In the genomic region with DNA sequence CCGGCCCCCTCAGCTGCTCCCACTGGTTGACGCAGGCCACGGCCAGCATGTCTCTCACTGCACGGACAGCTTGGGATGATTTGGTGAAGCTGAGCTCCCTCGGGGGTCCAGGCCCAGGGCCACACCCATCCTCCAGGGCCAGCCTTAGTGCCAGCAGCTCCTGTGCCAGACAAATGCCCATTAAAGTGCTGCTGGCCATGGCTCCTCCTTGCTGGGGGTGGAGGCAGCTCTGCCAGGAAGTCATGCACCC, we compare ENCODE assay signal across 1 cellular context.
TF ChIP-seq lines count a peak whose summit lies in the region.

No MANE protein-coding gene starts in this region.

TF ChIP-seq in HepG2, 621 proteins besides CTCF, POLR2A, EP300 and RAD21:
- TF ChIP-seq ZFX (CRISPR knock-in tag; IDR thresholded peaks at IDR 0.05; ENCODE audit: low read depth) (no peak), IRF2 (CRISPR knock-in tag; IDR thresholded peaks at IDR 0.05) (no peak), ZNF124 (CRISPR knock-in tag; IDR thresholded peaks at IDR 0.05) (peak; percentile 14; the same call in 1 of the 2 replicates), AGO1 (IDR thresholded peaks at IDR 0.05; ENCODE audit: low read depth, low read length, poor library complexity, severe bottlenecking) (peak; percentile 89), ARNT2 (CRISPR knock-in tag; IDR thresholded peaks at IDR 0.05; ENCODE audit: low read depth) (peak; percentile 12; the same call in 1 of the 2 replicates), HES4 (CRISPR knock-in tag; IDR thresholded peaks at IDR 0.05; ENCODE audit: borderline replicate concordance) (0 out of 2 replicates have a peak, but pooled peaks have one; percentile 18), HNRNPL (IDR thresholded peaks at IDR 0.05; ENCODE audit: low read depth, low read length) (peak; percentile 96), HOXD1 (CRISPR knock-in tag; IDR thresholded peaks at IDR 0.05) (peak; percentile 76; the same call in 1 of the 2 replicates), ZNF672 (CRISPR knock-in tag; IDR thresholded peaks at IDR 0.05) (0 out of 2 replicates have a peak, but pooled peaks have one; percentile 6), ARNTL (CRISPR knock-in tag; IDR thresholded peaks at IDR 0.05) (no peak), RBFOX2 (IDR thresholded peaks at IDR 0.05; ENCODE audit: low read depth, low read length) (peak; percentile 81), AHR (CRISPR knock-in tag; IDR thresholded peaks at IDR 0.05) (peak; percentile 53; the same call in 1 of the 2 replicates), EZH2 (conservative IDR thresholded peaks at IDR 0.05; ENCODE audit: low read depth, low read length) (no peak), NFYC (CRISPR knock-in tag; IDR thresholded peaks at IDR 0.05) (no peak), PAWR (CRISPR knock-in tag; IDR thresholded peaks at IDR 0.05; ENCODE audit: borderline replicate concordance) (0 out of 2 replicates have a peak, but pooled peaks have one; percentile 16), ZNF790 (CRISPR knock-in tag; IDR thresholded peaks at IDR 0.05; ENCODE audit: borderline replicate concordance) (0 out of 2 replicates have a peak, but pooled peaks have one; percentile 7), AGO2 (optimal IDR thresholded peaks at IDR 0.05; ENCODE audit: low read depth, low read length) (peak; percentile 96), STAT5B (CRISPR knock-in tag; IDR thresholded peaks at IDR 0.05) (peak; percentile 76; the same call in 1 of the 2 replicates), ZNF30 (CRISPR knock-in tag; IDR thresholded peaks at IDR 0.05) (no peak), ZNF367 (CRISPR knock-in tag; IDR thresholded peaks at IDR 0.05; ENCODE audit: borderline replicate concordance) (0 out of 2 replicates have a peak, but pooled peaks have one; percentile 62), FOSL2 (CRISPR knock-in tag; IDR thresholded peaks at IDR 0.05) (peak; percentile 6; the same call in 1 of the 2 replicates), GPN1 (CRISPR knock-in tag; IDR thresholded peaks at IDR 0.05; ENCODE audit: borderline replicate concordance) (peak; percentile 44; the same call in 1 of the 2 replicates), ZNF557 (CRISPR knock-in tag; IDR thresholded peaks at IDR 0.05) (peak; percentile 46; the same call in 1 of the 2 replicates), PCBP2 (optimal IDR thresholded peaks at IDR 0.05; ENCODE audit: low read depth, low read length, poor library complexity, severe bottlenecking) (no peak), PAF1 (CRISPR knock-in tag; IDR thresholded peaks at IDR 0.05) (no peak), ATF7-NPFF (CRISPR knock-in tag; IDR thresholded peaks at IDR 0.05; ENCODE audit: low read depth) (0 out of 2 replicates have a peak, but pooled peaks have one; percentile 8), ZNF7 (CRISPR knock-in tag; IDR thresholded peaks at IDR 0.05) (no peak), CEBPB (IDR thresholded peaks at IDR 0.05; ENCODE audit: borderline replicate concordance, low read depth, low read length) (no peak), REXO4 (CRISPR knock-in tag; IDR thresholded peaks at IDR 0.05; ENCODE audit: borderline replicate concordance) (no peak), NFKBIZ (CRISPR knock-in tag; IDR thresholded peaks at IDR 0.05) (no peak), ZNF136 (CRISPR knock-in tag; IDR thresholded peaks at IDR 0.05; ENCODE audit: low read depth) (no peak), ZBTB1 (CRISPR knock-in tag; IDR thresholded peaks at IDR 0.05; ENCODE audit: borderline replicate concordance) (peak; percentile 77; the same call in 1 of the 2 replicates), MATR3 (CRISPR knock-in tag; IDR thresholded peaks at IDR 0.05) (no peak), MED1 (CRISPR knock-in tag; IDR thresholded peaks at IDR 0.05) (no peak), ZNF547 (CRISPR knock-in tag; IDR thresholded peaks at IDR 0.05) (no peak)
- TF ChIP-seq, protein P1, sequence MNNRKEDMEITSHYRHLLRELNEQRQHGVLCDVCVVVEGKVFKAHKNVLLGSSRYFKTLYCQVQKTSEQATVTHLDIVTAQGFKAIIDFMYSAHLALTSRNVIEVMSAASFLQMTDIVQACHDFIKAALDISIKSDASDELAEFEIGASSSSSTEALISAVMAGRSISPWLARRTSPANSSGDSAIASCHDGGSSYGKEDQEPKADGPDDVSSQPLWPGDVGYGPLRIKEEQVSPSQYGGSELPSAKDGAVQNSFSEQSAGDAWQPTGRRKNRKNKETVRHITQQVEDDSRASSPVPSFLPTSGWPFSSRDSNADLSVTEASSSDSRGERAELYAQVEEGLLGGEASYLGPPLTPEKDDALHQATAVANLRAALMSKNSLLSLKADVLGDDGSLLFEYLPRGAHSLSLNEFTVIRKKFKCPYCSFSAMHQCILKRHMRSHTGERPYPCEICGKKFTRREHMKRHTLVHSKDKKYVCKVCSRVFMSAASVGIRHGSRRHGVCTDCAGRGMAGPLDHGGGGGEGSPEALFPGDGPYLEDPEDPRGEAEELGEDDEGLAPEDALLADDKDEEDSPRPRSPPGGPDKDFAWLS (CRISPR knock-in tag; IDR thresholded peaks at IDR 0.05; ENCODE audit: borderline replicate concordance): no peak
- TF ChIP-seq, protein P2, sequence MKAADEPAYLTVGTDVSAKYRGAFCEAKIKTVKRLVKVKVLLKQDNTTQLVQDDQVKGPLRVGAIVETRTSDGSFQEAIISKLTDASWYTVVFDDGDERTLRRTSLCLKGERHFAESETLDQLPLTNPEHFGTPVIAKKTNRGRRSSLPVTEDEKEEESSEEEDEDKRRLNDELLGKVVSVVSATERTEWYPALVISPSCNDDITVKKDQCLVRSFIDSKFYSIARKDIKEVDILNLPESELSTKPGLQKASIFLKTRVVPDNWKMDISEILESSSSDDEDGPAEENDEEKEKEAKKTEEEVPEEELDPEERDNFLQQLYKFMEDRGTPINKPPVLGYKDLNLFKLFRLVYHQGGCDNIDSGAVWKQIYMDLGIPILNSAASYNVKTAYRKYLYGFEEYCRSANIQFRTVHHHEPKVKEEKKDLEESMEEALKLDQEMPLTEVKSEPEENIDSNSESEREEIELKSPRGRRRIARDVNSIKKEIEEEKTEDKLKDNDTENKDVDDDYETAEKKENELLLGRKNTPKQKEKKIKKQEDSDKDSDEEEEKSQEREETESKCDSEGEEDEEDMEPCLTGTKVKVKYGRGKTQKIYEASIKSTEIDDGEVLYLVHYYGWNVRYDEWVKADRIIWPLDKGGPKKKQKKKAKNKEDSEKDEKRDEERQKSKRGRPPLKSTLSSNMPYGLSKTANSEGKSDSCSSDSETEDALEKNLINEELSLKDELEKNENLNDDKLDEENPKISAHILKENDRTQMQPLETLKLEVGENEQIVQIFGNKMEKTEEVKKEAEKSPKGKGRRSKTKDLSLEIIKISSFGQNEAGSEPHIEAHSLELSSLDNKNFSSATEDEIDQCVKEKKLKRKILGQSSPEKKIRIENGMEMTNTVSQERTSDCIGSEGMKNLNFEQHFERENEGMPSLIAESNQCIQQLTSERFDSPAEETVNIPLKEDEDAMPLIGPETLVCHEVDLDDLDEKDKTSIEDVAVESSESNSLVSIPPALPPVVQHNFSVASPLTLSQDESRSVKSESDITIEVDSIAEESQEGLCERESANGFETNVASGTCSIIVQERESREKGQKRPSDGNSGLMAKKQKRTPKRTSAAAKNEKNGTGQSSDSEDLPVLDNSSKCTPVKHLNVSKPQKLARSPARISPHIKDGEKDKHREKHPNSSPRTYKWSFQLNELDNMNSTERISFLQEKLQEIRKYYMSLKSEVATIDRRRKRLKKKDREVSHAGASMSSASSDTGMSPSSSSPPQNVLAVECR (CRISPR knock-in tag; IDR thresholded peaks at IDR 0.05; ENCODE audit: borderline replicate concordance): no peak
- TF ChIP-seq, protein P3, sequence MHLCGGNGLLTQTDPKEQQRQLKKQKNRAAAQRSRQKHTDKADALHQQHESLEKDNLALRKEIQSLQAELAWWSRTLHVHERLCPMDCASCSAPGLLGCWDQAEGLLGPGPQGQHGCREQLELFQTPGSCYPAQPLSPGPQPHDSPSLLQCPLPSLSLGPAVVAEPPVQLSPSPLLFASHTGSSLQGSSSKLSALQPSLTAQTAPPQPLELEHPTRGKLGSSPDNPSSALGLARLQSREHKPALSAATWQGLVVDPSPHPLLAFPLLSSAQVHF (CRISPR knock-in tag; IDR thresholded peaks at IDR 0.05): 0 out of 2 replicates have a peak, but pooled peaks have one; percentile 28
- TF ChIP-seq, protein P4, sequence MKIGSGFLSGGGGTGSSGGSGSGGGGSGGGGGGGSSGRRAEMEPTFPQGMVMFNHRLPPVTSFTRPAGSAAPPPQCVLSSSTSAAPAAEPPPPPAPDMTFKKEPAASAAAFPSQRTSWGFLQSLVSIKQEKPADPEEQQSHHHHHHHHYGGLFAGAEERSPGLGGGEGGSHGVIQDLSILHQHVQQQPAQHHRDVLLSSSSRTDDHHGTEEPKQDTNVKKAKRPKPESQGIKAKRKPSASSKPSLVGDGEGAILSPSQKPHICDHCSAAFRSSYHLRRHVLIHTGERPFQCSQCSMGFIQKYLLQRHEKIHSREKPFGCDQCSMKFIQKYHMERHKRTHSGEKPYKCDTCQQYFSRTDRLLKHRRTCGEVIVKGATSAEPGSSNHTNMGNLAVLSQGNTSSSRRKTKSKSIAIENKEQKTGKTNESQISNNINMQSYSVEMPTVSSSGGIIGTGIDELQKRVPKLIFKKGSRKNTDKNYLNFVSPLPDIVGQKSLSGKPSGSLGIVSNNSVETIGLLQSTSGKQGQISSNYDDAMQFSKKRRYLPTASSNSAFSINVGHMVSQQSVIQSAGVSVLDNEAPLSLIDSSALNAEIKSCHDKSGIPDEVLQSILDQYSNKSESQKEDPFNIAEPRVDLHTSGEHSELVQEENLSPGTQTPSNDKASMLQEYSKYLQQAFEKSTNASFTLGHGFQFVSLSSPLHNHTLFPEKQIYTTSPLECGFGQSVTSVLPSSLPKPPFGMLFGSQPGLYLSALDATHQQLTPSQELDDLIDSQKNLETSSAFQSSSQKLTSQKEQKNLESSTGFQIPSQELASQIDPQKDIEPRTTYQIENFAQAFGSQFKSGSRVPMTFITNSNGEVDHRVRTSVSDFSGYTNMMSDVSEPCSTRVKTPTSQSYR (CRISPR knock-in tag; IDR thresholded peaks at IDR 0.05; ENCODE audit: borderline replicate concordance): 0 out of 2 replicates have a peak, but pooled peaks have one; percentile 46
- TF ChIP-seq, protein P5, sequence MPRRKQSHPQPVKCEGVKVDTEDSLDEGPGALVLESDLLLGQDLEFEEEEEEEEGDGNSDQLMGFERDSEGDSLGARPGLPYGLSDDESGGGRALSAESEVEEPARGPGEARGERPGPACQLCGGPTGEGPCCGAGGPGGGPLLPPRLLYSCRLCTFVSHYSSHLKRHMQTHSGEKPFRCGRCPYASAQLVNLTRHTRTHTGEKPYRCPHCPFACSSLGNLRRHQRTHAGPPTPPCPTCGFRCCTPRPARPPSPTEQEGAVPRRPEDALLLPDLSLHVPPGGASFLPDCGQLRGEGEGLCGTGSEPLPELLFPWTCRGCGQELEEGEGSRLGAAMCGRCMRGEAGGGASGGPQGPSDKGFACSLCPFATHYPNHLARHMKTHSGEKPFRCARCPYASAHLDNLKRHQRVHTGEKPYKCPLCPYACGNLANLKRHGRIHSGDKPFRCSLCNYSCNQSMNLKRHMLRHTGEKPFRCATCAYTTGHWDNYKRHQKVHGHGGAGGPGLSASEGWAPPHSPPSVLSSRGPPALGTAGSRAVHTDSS (CRISPR knock-in tag; conservative IDR thresholded peaks at IDR 0.05): 0 out of 2 replicates have a peak, but pooled peaks have one; percentile 9
TF ChIP-seq in HepG2: peak in this region for 22.
